In genomic region chr3:197942956-197943556, GRCh38 we compare ENCODE assay signal across 8 cellular contexts. TPM values are rescaled to one million over a fixed set of nuclear protein-coding genes. Genes with fewer than 3 reads are reported as not detected.
DNase-seq lines count a peak whose midpoint lies in the region; ATAC-seq and TF ChIP-seq lines count a peak whose summit lies in the region.

No MANE protein-coding gene starts in this region.

- peak in 1 of 4 donors; percentile 49 for ATAC-seq in heart left ventricle
- no peak for ATAC-seq in Right ventricle myocardium superior (ENCODE audit: poor library complexity)
- peak; percentile 76 for ATAC-seq in IMR-90 (ENCODE audit: low read depth)
- ATAC-seq in HG03175 (IDR thresholded peaks at IDR 0.05; ENCODE audit: unreplicated experiment) = no peak

- no peaks in the 10 kb centered on the region for H3K9me2 ChIP-seq in SK-N-SH

- TF ChIP-seq RAD21 in IMR-90 (IDR thresholded peaks at IDR 0.05; ENCODE audit: low read length) = peak; percentile 50
- TF ChIP-seq RAD21 in SK-N-SH (IDR thresholded peaks at IDR 0.05; ENCODE audit: low read length) = peak; percentile 61

- no peak overlapping the region for H2BK20ac ChIP-seq in IMR-90 (ENCODE audit: low read depth, low read length)

- CTCF ChIA-PET in IMR-90 (lab: Yijun Ruan, JAX) (interaction anchor here (0.5 to 3.1 kb wide), 6 partner anchors 9 to 345 kb away, joined by 3 to 17 read pairs (median 4); no protein-coding TSS in a partner anchor), SK-N-SH (lab: Yijun Ruan, JAX) (interaction anchor here (0.6 to 3.3 kb wide), 15 partner anchors 11 to 230 kb away, joined by 3 to 59 read pairs (median 6); no protein-coding TSS in a partner anchor)

- in situ Hi-C loops in IMR-90 (cut with MboI; ENCODE audit: low sequenced_read_pairs) = no loop called here

- no peaks in the 10 kb centered on the region for H3K36me3 Mint-ChIP-seq in progenitor cell of endocrine pancreas (ENCODE audit: insufficient read depth)

- no peak overlapping the region for H4K91ac ChIP-seq in IMR-90 (ENCODE audit: insufficient read depth, low read depth, low read length)

- H4K5ac ChIP-seq in IMR-90 (ENCODE audit: low read depth, low read length) = no peak overlapping the region

- no peak overlapping the region for H3K14ac ChIP-seq in IMR-90 (replicated peaks; ENCODE audit: low read depth, low read length)

- TF ChIP-seq POLR2A in heart left ventricle (IDR thresholded peaks at IDR 0.05) = no peak
- no peak for TF ChIP-seq POLR2A in IMR-90 (IDR thresholded peaks at IDR 0.05; ENCODE audit: low read depth, low read length)

- H2AFZ ChIP-seq in IMR-90 (replicated peaks; ENCODE audit: low read length, poor library complexity) (no peak overlapping the region), SK-N-SH (ENCODE audit: low read depth) (no peak overlapping the region)

- DNase-seq in heart left ventricle = no peak
- DNase-seq in Right ventricle myocardium superior = no peak
- DNase-seq in IMR-90 = peak; percentile 61
- peak; percentile 65 for DNase-seq in SK-N-SH
- peak; percentile 33 for DNase-seq in fibroblast of gingiva (ENCODE audit: low read depth)
- no peak for DNase-seq in progenitor cell of endocrine pancreas (ENCODE audit: low spot score, unreplicated experiment)
- DNase-seq in nucleus accumbens (lab: John Stamatoyannopoulos, UW) = no peak

- dilution Hi-C loops in IMR-90 (cut with HindIII; ENCODE audit: low sequenced_read_pairs, unreplicated experiment) = no loop called here

- no peak overlapping the region for H2BK5ac ChIP-seq in IMR-90 (ENCODE audit: low read depth, low read length, poor library complexity, severe bottlenecking)

- no peaks in the 10 kb centered on the region for H3K4me1 Mint-ChIP-seq in progenitor cell of endocrine pancreas (ENCODE audit: low read depth)

- H3K36me3 ChIP-seq in heart left ventricle (peaks cover 0 to 16% (median 0%) of the 10 kb centered on the region in 9 donors), IMR-90 (ENCODE audit: control insufficient read depth, insufficient read depth, low read length) (peaks cover 1% of the 10 kb centered on the region; the same call in 1 of the 2 replicates), SK-N-SH (replicated peaks in 1 of 2; ENCODE audit: control insufficient read depth in 1 of 2, insufficient read depth in 2 of 2, low read length in 1 of 2) (peaks cover 0 to 4% of the 10 kb centered on the region in 2 experiments)

- no peaks in the 10 kb centered on the region for H3K9me1 ChIP-seq in IMR-90 (ENCODE audit: insufficient read depth, low read length)

- H2BK15ac ChIP-seq in IMR-90 (ENCODE audit: low read depth, low read length) = no peak overlapping the region

- POLR2A ChIA-PET in IMR-90 (lab: Charles Lee; ENCODE audit: unreplicated experiment) (no interaction called here), SK-N-SH (lab: Yijun Ruan, JAX) (no interaction called here)

- H3K18ac ChIP-seq in IMR-90 (ENCODE audit: low read depth, low read length) = no peak overlapping the region

- BruUV-seq in IMR-90 (replicated peaks; lab: Mats Ljungman, UMichigan) = no TSS peak

- H3K27me3 ChIP-seq in heart left ventricle (no peaks in the 10 kb centered on the region), IMR-90 (ENCODE audit: control insufficient read depth, insufficient read depth, low read length) (no peaks in the 10 kb centered on the region), SK-N-SH (ENCODE audit: insufficient read depth) (no peaks in the 10 kb centered on the region)

- H2AK5ac ChIP-seq in IMR-90 (ENCODE audit: low read depth, low read length) = no peak overlapping the region

- H3K27ac ChIP-seq in heart left ventricle = no peak overlapping the region
- no peak overlapping the region for H3K27ac ChIP-seq in IMR-90 (ENCODE audit: insufficient read depth, low read length)
- H3K27ac ChIP-seq in SK-N-SH (ENCODE audit: low read depth in 2 of 2, low read length in 1 of 2) = no peak overlapping the region

- H3K9ac ChIP-seq in IMR-90 (ENCODE audit: low read depth, low read length) (no peak overlapping the region), SK-N-SH (no peak overlapping the region)

- H4K20me1 ChIP-seq in IMR-90 (ENCODE audit: insufficient read depth, low read length) (no peaks in the 10 kb centered on the region), SK-N-SH (ENCODE audit: insufficient read depth) (no peaks in the 10 kb centered on the region)

- no peak overlapping the region for H3K23ac ChIP-seq in IMR-90 (ENCODE audit: low read depth, low read length)

- no peak overlapping the region for H3K27ac Mint-ChIP-seq in progenitor cell of endocrine pancreas

- H3K79me2 ChIP-seq in SK-N-SH (ENCODE audit: insufficient read depth) = no peaks in the 10 kb centered on the region

- no peaks in the 10 kb centered on the region for H3K27me3 Mint-ChIP-seq in progenitor cell of endocrine pancreas

- no peak overlapping the region for H3K56ac ChIP-seq in IMR-90 (ENCODE audit: extremely low read depth, insufficient read depth, low read length)

- no peak overlapping the region for H4K8ac ChIP-seq in IMR-90 (ENCODE audit: low read depth in 2 of 2, low read length in 2 of 2)

- no peak overlapping the region for H2AK9ac ChIP-seq in IMR-90 (replicated peaks; ENCODE audit: low read depth, low read length, poor library complexity)

- no peaks in the 10 kb centered on the region for H3K9me3 Mint-ChIP-seq in progenitor cell of endocrine pancreas (ENCODE audit: low read depth)

- no peaks in the 10 kb centered on the region for H3K9me3 ChIP-seq in heart left ventricle
- H3K9me3 ChIP-seq in IMR-90 (ENCODE audit: control insufficient read depth, insufficient read depth, low read length) = no peaks in the 10 kb centered on the region
- H3K9me3 ChIP-seq in SK-N-SH = no peaks in the 10 kb centered on the region

- no peak overlapping the region for H2BK120ac ChIP-seq in IMR-90 (ENCODE audit: low read depth, low read length)

- H3K4me3 ChIP-seq in heart left ventricle = no peak overlapping the region
- H3K4me3 ChIP-seq in IMR-90 (ENCODE audit: insufficient read depth, low read depth, low read length) = no peak overlapping the region
- no peak overlapping the region; a peak in 1 of 4 replicates for H3K4me3 ChIP-seq in SK-N-SH (ENCODE audit: low read depth in 2 of 2, low read length in 1 of 2)

- no peak for TF ChIP-seq EP300 in SK-N-SH (IDR thresholded peaks at IDR 0.05; ENCODE audit: borderline replicate concordance in 1 of 2, low read depth in 1 of 2, low read length in 1 of 2)

- H3K79me1 ChIP-seq in IMR-90 (ENCODE audit: low read depth in 1 of 2, low read length in 2 of 2) = no peaks in the 10 kb centered on the region

- no peak overlapping the region for H3K4me3 Mint-ChIP-seq in progenitor cell of endocrine pancreas (ENCODE audit: low read depth)

- 41 to 51% (median 48%) methylated on average over 2 of the region's 2 CpGs for WGBS in heart left ventricle, 4 donors
- WGBS in IMR-90 (ENCODE audit: extremely low coverage in 2 of 2, insufficient read length in 1 of 2), 2 experiments = no CpG with 5 or more reads among the region's 2 CpGs
- 52% methylated on average over 2 of the region's 2 CpGs for WGBS in SK-N-SH (ENCODE audit: low lambda C conversion rate)

- no peaks in the 10 kb centered on the region for H3F3A ChIP-seq in SK-N-SH (replicated peaks; ENCODE audit: insufficient read depth)

- no peaks in the 10 kb centered on the region for H3K4me1 ChIP-seq in heart left ventricle
- no peaks in the 10 kb centered on the region for H3K4me1 ChIP-seq in IMR-90 (ENCODE audit: control insufficient read depth, insufficient read depth, low read length)
- no peaks in the 10 kb centered on the region for H3K4me1 ChIP-seq in SK-N-SH (ENCODE audit: control insufficient read depth in 1 of 2, insufficient read depth in 2 of 2, low read depth in 1 of 2, low read length in 1 of 2)

- H3K4me2 ChIP-seq in IMR-90 (ENCODE audit: low read depth, low read length) (no peak overlapping the region), SK-N-SH (no peak overlapping the region)

- intact Hi-C loops in heart left ventricle (cut with DNase I) (loop anchor here in 7 of 10 donors (1.0 to 5.0 kb wide), 4 partner anchors 36 to 38 kb away; no protein-coding TSS in a partner anchor), Right ventricle myocardium superior (cut with DNase I) (no loop called here), IMR-90 (cut with micrococcal nuclease) (loop anchor here (1.0 kb wide), 1 partner anchor 37 kb away; no protein-coding TSS in a partner anchor)

- peak; percentile 59 to 79 (median 70) for TF ChIP-seq CTCF in heart left ventricle (IDR thresholded peaks at IDR 0.05)
- TF ChIP-seq CTCF in IMR-90 (conservative IDR thresholded peaks at IDR 0.05; ENCODE audit: low read depth, low read length) = peak; percentile 72
- peak; percentile 85 for TF ChIP-seq CTCF in SK-N-SH (IDR thresholded peaks at IDR 0.05)
- peak; percentile 75 for TF ChIP-seq CTCF in progenitor cell of endocrine pancreas (IDR thresholded peaks at IDR 0.05; ENCODE audit: unreplicated experiment)

- no peak overlapping the region for H3K4ac ChIP-seq in IMR-90 (ENCODE audit: low read depth, low read length)

TF ChIP-seq in IMR-90, 13 proteins besides CTCF, POLR2A, EP300 and RAD21:
- no peak for TF ChIP-seq MAFK (IDR thresholded peaks at IDR 0.05; ENCODE audit: low read depth, low read length)
- peak; percentile 65 for TF ChIP-seq SMC3 (IDR thresholded peaks at IDR 0.05; ENCODE audit: low read depth, low read length)

TF ChIP-seq in SK-N-SH, 30 proteins besides CTCF, POLR2A, EP300 and RAD21 (continues in another document):
- TF ChIP-seq SMC3 (IDR thresholded peaks at IDR 0.05; ENCODE audit: low read depth, low read length) = peak; percentile 68
- TF ChIP-seq POLR2AphosphoS5 (IDR thresholded peaks at IDR 0.05; ENCODE audit: low read depth, low read length) = no peak

RNA-seq across cellular contexts. Expression of gene RPL35A, which starts 6.9 kb away (rescaled TPM):
- 100 to 1,000 TPM; 374 to 941 (median 729) TPM for total RNA-seq in heart left ventricle
- 1,000 to 10,000 TPM; 1,426 to 1,760 TPM for polyA plus RNA-seq in heart left ventricle
- 671 TPM for total RNA-seq in Right ventricle myocardium superior
- 804 and 1,064 TPM in 2 replicates for total RNA-seq in IMR-90 (2012; rRNA removed)
- polyA plus RNA-seq in IMR-90 (2012; rRNA removed) = 906 and 921 TPM in 2 replicates
- 346 and 851 TPM in 2 replicates for polyA plus RNA-seq in IMR-90 (2012; cell fraction: cytosol; rRNA removed)
- polyA plus RNA-seq in IMR-90 (2012; cell fraction: nucleus; rRNA removed; ENCODE audit: low replicate concordance) = 30.5 and 351 TPM in 2 replicates
- polyA plus RNA-seq in SK-N-SH (2012; rRNA removed) = 875 and 919 TPM in 2 replicates
- polyA plus RNA-seq in SK-N-SH (2012; cell fraction: cytosol; rRNA removed) = 1,201 and 1,818 TPM in 2 replicates
- 148 and 230 TPM in 2 replicates for polyA plus RNA-seq in SK-N-SH (2012; cell fraction: nucleus; rRNA removed)
- total RNA-seq in progenitor cell of endocrine pancreas = 1,132 and 1,216 TPM in 2 replicates

RNA-seq across cellular contexts. Expression of gene LMLN, which starts 17.0 kb away (rescaled TPM):
- total RNA-seq in heart left ventricle = 10 to 100 TPM in 3 of 9 donors, 1 to 10 TPM in 6; 4.1 to 17.1 (median 9.0) TPM
- 1 to 10 TPM; 2.5 to 5.7 TPM for polyA plus RNA-seq in heart left ventricle
- 8.8 TPM for total RNA-seq in Right ventricle myocardium superior
- 3.3 and 3.9 TPM in 2 replicates for total RNA-seq in IMR-90 (2012; rRNA removed)
- 3.1 and 3.3 TPM in 2 replicates for polyA plus RNA-seq in IMR-90 (2012; rRNA removed)
- polyA plus RNA-seq in IMR-90 (2012; cell fraction: cytosol; rRNA removed) = 0.98 and 1.4 TPM in 2 replicates
- 2.3 and 6.7 TPM in 2 replicates for polyA plus RNA-seq in IMR-90 (2012; cell fraction: nucleus; rRNA removed; ENCODE audit: low replicate concordance)
- polyA plus RNA-seq in SK-N-SH (2012; rRNA removed) = 7.4 and 10.8 TPM in 2 replicates
- 7.9 and 8.0 TPM in 2 replicates for polyA plus RNA-seq in SK-N-SH (2012; cell fraction: cytosol; rRNA removed)
- polyA plus RNA-seq in SK-N-SH (2012; cell fraction: nucleus; rRNA removed) = 8.5 and 11.1 TPM in 2 replicates
- total RNA-seq in progenitor cell of endocrine pancreas = 8.0 and 14.4 TPM in 2 replicates

Comparison
In these comparisons a context has a peak if more than half of its experiments do, and no peak if none do; other contexts are left out.
1. DNase-seq: peak in IMR-90 (single experiment), SK-N-SH (single experiment) and fibroblast of gingiva (single experiment); none in heart left ventricle (0 of 5), Right ventricle myocardium superior (single experiment), progenitor cell of endocrine pancreas (single experiment) and nucleus accumbens (0 of 56).
2. Peak in every context shown above with its lines, with median percentiles within 50 percentile points of each other: CTCF ChIP-seq.